In the genomic region with DNA sequence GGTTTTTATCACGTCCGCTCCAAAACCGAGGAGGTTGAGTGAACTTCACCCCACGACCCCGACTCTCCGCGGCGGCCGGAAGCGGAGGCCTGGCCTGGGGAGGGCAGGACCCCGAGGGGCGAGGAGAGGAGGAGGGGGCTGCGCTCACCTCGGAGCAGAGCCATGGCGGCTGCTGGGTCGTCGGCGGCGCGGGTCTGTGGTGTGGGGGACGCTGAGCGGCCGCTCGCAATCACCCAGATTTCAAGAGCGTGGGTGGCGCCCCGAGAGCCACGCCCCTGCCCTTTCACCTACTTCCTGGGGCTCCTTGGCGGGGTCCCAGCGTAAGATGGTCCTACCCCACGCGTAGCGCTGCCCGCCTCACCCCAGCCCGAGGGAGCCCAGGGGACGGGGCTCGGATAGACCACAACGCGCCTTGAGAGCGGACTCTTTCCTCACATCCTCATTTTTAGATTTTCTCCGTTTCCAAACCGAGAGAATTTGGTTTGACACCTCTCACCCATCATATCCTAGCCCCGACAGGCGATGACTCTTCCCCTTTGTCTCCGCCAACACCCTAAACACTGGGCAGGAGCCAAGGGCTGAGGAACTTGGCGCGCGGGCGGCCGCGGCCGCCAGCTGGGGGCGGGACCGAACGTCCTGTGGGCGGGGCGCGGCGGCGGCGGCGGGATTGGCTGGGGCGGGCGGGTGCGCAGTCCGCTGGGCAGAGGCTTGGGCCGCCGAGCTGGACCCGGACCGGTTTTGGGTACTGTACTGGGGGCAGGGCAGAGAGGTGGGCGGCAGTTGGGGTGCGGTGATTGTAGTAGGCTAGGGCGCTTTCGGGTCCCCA, we compare ENCODE assay signal across 8 cellular contexts. TPM values are rescaled to one million over a fixed set of nuclear protein-coding genes. Genes with fewer than 3 reads are reported as not detected.
DNase-seq lines count a peak whose midpoint lies in the region; ATAC-seq and TF ChIP-seq lines count a peak whose summit lies in the region.

A gene with protein sequence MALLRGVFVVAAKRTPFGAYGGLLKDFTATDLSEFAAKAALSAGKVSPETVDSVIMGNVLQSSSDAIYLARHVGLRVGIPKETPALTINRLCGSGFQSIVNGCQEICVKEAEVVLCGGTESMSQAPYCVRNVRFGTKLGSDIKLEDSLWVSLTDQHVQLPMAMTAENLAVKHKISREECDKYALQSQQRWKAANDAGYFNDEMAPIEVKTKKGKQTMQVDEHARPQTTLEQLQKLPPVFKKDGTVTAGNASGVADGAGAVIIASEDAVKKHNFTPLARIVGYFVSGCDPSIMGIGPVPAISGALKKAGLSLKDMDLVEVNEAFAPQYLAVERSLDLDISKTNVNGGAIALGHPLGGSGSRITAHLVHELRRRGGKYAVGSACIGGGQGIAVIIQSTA (minus strand): TSS at position 213 of the 826 bp plus-strand sequence. CDS start 49 bp downstream, at position 164.

- TF ChIP-seq CTCF in GM12875 (IDR thresholded peaks at IDR 0.05; ENCODE audit: borderline replicate concordance, insufficient read depth, low read depth, low read length) (no peak), upper lobe of right lung (IDR thresholded peaks at IDR 0.05) (no peak)

- H3K4me3 ChIP-seq in GM12875 (ENCODE audit: low read depth, low read length) (peak within 1 kb of the TSS; percentile 76), adipocyte (ENCODE audit: low read length) (peak within 1 kb of the TSS; percentile 84), upper lobe of right lung (peak within 1 kb of the TSS; percentile 78)

- ATAC-seq in HG02642 (IDR thresholded peaks at IDR 0.05; ENCODE audit: poor library complexity, unreplicated experiment), result peak; percentile 88
- ATAC-seq in upper lobe of right lung, result peak; percentile 97

- DNase-seq in NCI-H1105 (lab: John Stamatoyannopoulos, UW) (peak; percentile 86), T follicular helper cell (ENCODE audit: low read depth) (peak; percentile 59), adipocyte (ENCODE audit: low read depth) (peak; percentile 94), cardiac septum (ENCODE audit: low spot score) (peak; percentile 96), posterior vena cava (ENCODE audit: low spot score) (peak; percentile 97), upper lobe of right lung (peak; percentile 94)

- peak within 1 kb of the TSS; percentile 97 for H3K27ac ChIP-seq in upper lobe of right lung

- peak within 1 kb of the TSS; percentile 95 for H3K9ac ChIP-seq in adipocyte (ENCODE audit: low read length)

- H3K36me3 ChIP-seq in adipocyte (ENCODE audit: control insufficient read depth, insufficient read depth, low read length, severe bottlenecking) (peaks cover 5% of the 10 kb centered on the region), upper lobe of right lung (no peaks in the 10 kb centered on the region)

- H3K27me3 ChIP-seq in adipocyte (replicated peaks; ENCODE audit: control insufficient read depth, insufficient read depth, low read length) (no peaks in the 10 kb centered on the region), upper lobe of right lung (no peaks in the 10 kb centered on the region)

- H3K4me1 ChIP-seq in adipocyte (ENCODE audit: control insufficient read depth, insufficient read depth, low read length) (peaks cover 13% of the 10 kb centered on the region), upper lobe of right lung (peaks cover 25% of the 10 kb centered on the region)

- intact Hi-C loops in cardiac septum (cut with DNase I) (loop anchor here (5.0 kb wide), 1 partner anchor 861 kb away; a partner anchor contains a TSS), posterior vena cava (cut with DNase I) (no loop called here), upper lobe of right lung (cut with DNase I) (no loop called here)

- H3K9me3 ChIP-seq in adipocyte (ENCODE audit: control insufficient read depth, low read length) (no peaks in the 10 kb centered on the region), upper lobe of right lung (no peaks in the 10 kb centered on the region)

RNA-seq across cellular contexts. Expression of the gene that starts here (rescaled TPM):
- total RNA-seq in cardiac septum, result 130 TPM
- 10 to 100 TPM; 32.1 to 42.7 TPM for total RNA-seq in posterior vena cava
- total RNA-seq in upper lobe of right lung, result 68.9 TPM

Comparison
In these comparisons a context has a peak if more than half of its experiments do, and no peak if none do; other contexts are left out.
1. Peak in every context shown above with its lines: DNase-seq, ATAC-seq, H3K4me3 ChIP-seq and H3K27ac ChIP-seq.